8 cellular contexts compared by ENCODE assay signal in genomic region chr12:62604856-62605255, GRCh38.
DNase-seq lines count a peak whose midpoint lies in the region; ATAC-seq and TF ChIP-seq lines count a peak whose summit lies in the region.

No MANE protein-coding gene starts in this region.

- H3K4me1 ChIP-seq in A673 (ENCODE audit: insufficient read depth, low read length, poor library complexity, severe bottlenecking) (peaks cover 19% of the 10 kb centered on the region), colonic mucosa (no peaks in the 10 kb centered on the region)

- H3K36me3 ChIP-seq in A673 (ENCODE audit: insufficient read depth, low read length, poor library complexity, severe bottlenecking) = no peaks in the 10 kb centered on the region
- no peaks in the 10 kb centered on the region for H3K36me3 ChIP-seq in colonic mucosa

- ATAC-seq in GM18502 (IDR thresholded peaks at IDR 0.05; ENCODE audit: poor library complexity, unreplicated experiment) (no peak), GM18519 (IDR thresholded peaks at IDR 0.05; ENCODE audit: low FRiP score, unreplicated experiment) (no peak)

- no TSS peak for BruUV-seq in A673 (replicated peaks; lab: Mats Ljungman, UMichigan)

- CTCF ChIA-PET in A673 (lab: Charles Lee) = interaction anchor here (1.2 kb wide), 1 partner anchor 464 kb away, joined by 3 read pairs; no protein-coding TSS in a partner anchor

- intact Hi-C loops in A673 (cut with micrococcal nuclease; ENCODE audit: unreplicated experiment) = loop anchor here (5.0 kb wide), 1 partner anchor 107 kb away; no protein-coding TSS in a partner anchor
- intact Hi-C loops in colonic mucosa (cut with DNase I) = loop anchor here (5.0 kb wide), 2 partner anchors 187 to 343 kb away; partner anchors contain the start of gene USP15

- H3K4me3 ChIP-seq in A673 (ENCODE audit: low read depth, low read length, poor library complexity, severe bottlenecking) = peak overlapping the region; percentile 75
- H3K4me3 ChIP-seq in colonic mucosa = no peak overlapping the region

- H3K9me3 ChIP-seq in A673 (ENCODE audit: low read depth, low read length, poor library complexity, severe bottlenecking) (no peaks in the 10 kb centered on the region), colonic mucosa (no peaks in the 10 kb centered on the region)

- peak overlapping the region in 1 of 2 donors; percentile 21 for H3K9ac ChIP-seq in colonic mucosa (ENCODE audit: low read depth in 2 of 2, low read length in 2 of 2)

- no peak overlapping the region for H3K27ac ChIP-seq in A673 (ENCODE audit: low read depth, low read length, poor library complexity, severe bottlenecking)
- no peak overlapping the region for H3K27ac ChIP-seq in colonic mucosa

- DNase-seq in A673 (ENCODE audit: low spot score) (no peak), HT-29 (ENCODE audit: low spot score) (peak; percentile 33), amniotic epithelial cell (ENCODE audit: low read depth) (peak; percentile 62), left kidney (ENCODE audit: low read depth, low spot score) (peak; percentile 36), colonic mucosa (no peak)
- DNase-seq in activated CD4-positive, CD25-positive, alpha-beta regulatory T cell (lab: John Stamatoyannopoulos, UW) = no peak

- POLR2A ChIA-PET in A673 (lab: Charles Lee; ENCODE audit: low non-redundant PET) = no interaction called here

- TF ChIP-seq CTCF in A673 (conservative IDR thresholded peaks at IDR 0.05; ENCODE audit: low read depth, low read length) (no peak), colonic mucosa (IDR thresholded peaks at IDR 0.05) (no peak)

- H3K27me3 ChIP-seq in A673 (replicated peaks; ENCODE audit: insufficient read depth, low read depth, low read length, poor library complexity) = no peaks in the 10 kb centered on the region
- H3K27me3 ChIP-seq in colonic mucosa = no peaks in the 10 kb centered on the region

Comparison
In these comparisons a context has a peak if more than half of its experiments do, and no peak if none do; other contexts are left out.
1. DNase-seq: peak in HT-29 (single experiment), amniotic epithelial cell (single experiment) and left kidney (single experiment); none in A673 (single experiment), colonic mucosa (single experiment) and activated CD4-positive, CD25-positive, alpha-beta regulatory T cell (0 of 4).